Comparison of ENCODE assay signal across 8 cellular contexts in the genomic region with DNA sequence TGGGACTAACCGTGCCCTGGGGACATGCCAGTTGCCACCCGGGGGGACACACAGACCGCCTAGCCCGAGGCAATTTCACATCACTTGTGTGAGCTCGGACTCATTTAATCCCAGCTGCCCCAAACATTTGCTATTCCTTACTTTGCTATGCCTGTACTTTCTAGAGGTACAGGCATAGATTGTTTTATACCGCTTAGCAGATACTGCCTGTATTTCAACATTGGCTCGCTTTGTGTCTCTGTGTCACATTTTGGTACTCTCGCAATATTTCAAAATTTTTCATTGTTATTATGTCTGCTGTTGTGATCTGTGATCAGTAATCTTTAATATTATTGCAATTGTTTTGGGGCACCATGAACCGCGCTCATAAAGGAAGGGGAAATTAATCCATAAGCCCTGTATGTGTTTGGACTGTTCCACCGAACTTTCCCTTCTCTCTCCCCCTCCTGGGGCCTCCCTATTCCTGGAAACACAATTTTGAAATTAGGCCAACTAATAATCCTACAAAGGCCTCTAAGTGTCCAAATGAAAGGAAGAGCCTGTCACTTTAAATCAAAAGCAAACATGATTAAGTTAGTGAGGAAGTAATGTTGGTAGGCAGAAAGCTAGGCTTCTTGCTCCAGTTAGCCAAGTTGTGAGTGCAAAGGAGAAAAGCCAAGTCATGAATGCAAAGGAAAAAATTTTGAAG. TPM values are rescaled to one million over a fixed set of nuclear protein-coding genes. Genes with fewer than 3 reads are reported as not detected.
DNase-seq lines count a peak whose midpoint lies in the region; ATAC-seq and TF ChIP-seq lines count a peak whose summit lies in the region.

No MANE protein-coding gene starts in this region.

- WGBS in spleen, 5 donors, result 8 to 14% (median 10%) methylated on average over 11 of the region's 11 CpGs

- POLR2A ChIA-PET in A673 (lab: Charles Lee; ENCODE audit: low non-redundant PET), result no interaction called here

- H3K27ac Mint-ChIP-seq in activated T-helper 2 cell treated with anti-CD3 and anti-CD28 coated beads, Interferon-gamma antibody, Interleukin-2, Interleukin-4, amounts not matched to agents 10 μg/mL and 5 μg/mL and 100 μg/mL, durations not matched to agents 14 hours and 24 hours and 36 hours, result peak overlapping the region; percentile 56

- TF ChIP-seq POLR2A in spleen (IDR thresholded peaks at IDR 0.05), result no peak

- peaks cover 17% of the 10 kb centered on the region for H3K4me1 ChIP-seq in A673 (ENCODE audit: insufficient read depth, low read length, poor library complexity, severe bottlenecking)
- H3K4me1 ChIP-seq in iPS-15b (ENCODE audit: control insufficient read depth, insufficient read depth, low read length), result peaks cover 8% of the 10 kb centered on the region
- peaks cover 12 to 42% (median 22%) of the 10 kb centered on the region in 6 donors for H3K4me1 ChIP-seq in spleen

- H3K36me3 ChIP-seq in A673 (ENCODE audit: insufficient read depth, low read length, poor library complexity, severe bottlenecking) (no peaks in the 10 kb centered on the region), iPS-15b (ENCODE audit: control insufficient read depth, insufficient read depth, low read length) (no peaks in the 10 kb centered on the region), spleen (peaks cover 0 to 8% (median 0%) of the 10 kb centered on the region in 6 donors)

- DNase-seq in A673 (ENCODE audit: low spot score) (peak; percentile 61), spleen (no peak), HuH-7.5 (ENCODE audit: low spot score) (no peak), midbrain (lab: John Stamatoyannopoulos, UW) (no peak)
- DNase-seq in activated T-helper 2 cell treated with anti-CD3 and anti-CD28 coated beads, Interferon-gamma antibody, Interleukin-2, Interleukin-4, amounts not matched to agents 10 μg/mL and 5 μg/mL and 100 μg/mL, durations not matched to agents 14 hours and 24 hours and 36 hours (ENCODE audit: low spot score), result no peak
- DNase-seq in stimulated activated CD4-positive, alpha-beta T cell treated with anti-CD3 and anti-CD28 coated beads, Interleukin-4, amount 100 ng/mL, for 4 hours, result no peak

- no peaks in the 10 kb centered on the region for H3K9me3 ChIP-seq in A673 (ENCODE audit: low read depth, low read length, poor library complexity, severe bottlenecking)
- H3K9me3 ChIP-seq in iPS-15b (ENCODE audit: control insufficient read depth, insufficient read depth, low read length), result no peaks in the 10 kb centered on the region
- H3K9me3 ChIP-seq in spleen, result no peaks in the 10 kb centered on the region

- peak; percentile 2 for ATAC-seq in HG03159 (IDR thresholded peaks at IDR 0.05; ENCODE audit: unreplicated experiment)

- peak overlapping the region; percentile 90 for H3K27ac ChIP-seq in A673 (ENCODE audit: low read depth, low read length, poor library complexity, severe bottlenecking)
- H3K27ac ChIP-seq in spleen, result peak overlapping the region; percentile 74 to 91 (median 87)

- H3K36me3 Mint-ChIP-seq in activated T-helper 2 cell treated with anti-CD3 and anti-CD28 coated beads, Interferon-gamma antibody, Interleukin-2, Interleukin-4, amounts not matched to agents 10 μg/mL and 5 μg/mL and 100 μg/mL, durations not matched to agents 14 hours and 24 hours and 36 hours (ENCODE audit: low read depth), result peaks cover 16% of the 10 kb centered on the region

- intact Hi-C loops in A673 (cut with micrococcal nuclease; ENCODE audit: unreplicated experiment) (loop anchor here (2.0 to 10.0 kb wide), 3 partner anchors 101 to 271 kb away; partner anchors contain the start of gene GAR1), spleen (cut with DNase I; ENCODE audit: low total_unique reads) (loop anchor here (10.0 kb wide), 2 partner anchors 121 to 139 kb away; partner anchors contain the start of genes MCUB and RRH)
- intact Hi-C loops in activated T-helper 2 cell treated with anti-CD3 and anti-CD28 coated beads, Interferon-gamma antibody, Interleukin-2, Interleukin-4, amounts not matched to agents 10 μg/mL and 5 μg/mL and 100 μg/mL, durations not matched to agents 14 hours and 24 hours and 36 hours (cut with micrococcal nuclease), result loop anchor here (1.0 to 5.0 kb wide), 4 partner anchors 26 to 273 kb away; partner anchors contain the start of genes GAR1, MCUB and PLA2G12A

- H3K27me3 Mint-ChIP-seq in activated T-helper 2 cell treated with anti-CD3 and anti-CD28 coated beads, Interferon-gamma antibody, Interleukin-2, Interleukin-4, amounts not matched to agents 10 μg/mL and 5 μg/mL and 100 μg/mL, durations not matched to agents 14 hours and 24 hours and 36 hours (ENCODE audit: low read depth), result no peaks in the 10 kb centered on the region

- peaks cover 29% of the 10 kb centered on the region for H3K4me1 Mint-ChIP-seq in activated T-helper 2 cell treated with anti-CD3 and anti-CD28 coated beads, Interferon-gamma antibody, Interleukin-2, Interleukin-4, amounts not matched to agents 10 μg/mL and 5 μg/mL and 100 μg/mL, durations not matched to agents 14 hours and 24 hours and 36 hours (ENCODE audit: low read depth)

- no peaks in the 10 kb centered on the region for H3K9me3 Mint-ChIP-seq in activated T-helper 2 cell treated with anti-CD3 and anti-CD28 coated beads, Interferon-gamma antibody, Interleukin-2, Interleukin-4, amounts not matched to agents 10 μg/mL and 5 μg/mL and 100 μg/mL, durations not matched to agents 14 hours and 24 hours and 36 hours

- no TSS peak for BruUV-seq in A673 (replicated peaks; lab: Mats Ljungman, UMichigan)

- no peak for TF ChIP-seq CTCF in A673 (conservative IDR thresholded peaks at IDR 0.05; ENCODE audit: low read depth, low read length)
- TF ChIP-seq CTCF in spleen (IDR thresholded peaks at IDR 0.05 in 8 of 11, conservative IDR thresholded peaks at IDR 0.05 in 3 of 11), result no peak

- CTCF ChIA-PET in A673 (lab: Charles Lee), result interaction anchor here (0.8 kb wide), 1 partner anchor 100 kb away, joined by 3 read pairs; no protein-coding TSS in a partner anchor

- H3K27me3 ChIP-seq in A673 (replicated peaks; ENCODE audit: insufficient read depth, low read depth, low read length, poor library complexity) (no peaks in the 10 kb centered on the region), iPS-15b (ENCODE audit: control insufficient read depth, insufficient read depth, low read length) (no peaks in the 10 kb centered on the region), spleen (replicated peaks in 1 of 7) (no peaks in the 10 kb centered on the region)

- H3K9ac ChIP-seq in iPS-15b (ENCODE audit: low read depth, low read length), result peak overlapping the region; percentile 14

- H3K4me3 Mint-ChIP-seq in activated T-helper 2 cell treated with anti-CD3 and anti-CD28 coated beads, Interferon-gamma antibody, Interleukin-2, Interleukin-4, amounts not matched to agents 10 μg/mL and 5 μg/mL and 100 μg/mL, durations not matched to agents 14 hours and 24 hours and 36 hours (ENCODE audit: low read depth), result peak overlapping the region; percentile 85

- H3K4me3 ChIP-seq in A673 (ENCODE audit: low read depth, low read length, poor library complexity, severe bottlenecking) (peak overlapping the region; percentile 91), iPS-15b (ENCODE audit: low read depth, low read length) (peak overlapping the region; percentile 50), spleen (peak overlapping the region; percentile 53 to 90 (median 78))

RNA-seq across cellular contexts. Expression of gene CASP6, which starts 0.6 kb away (rescaled TPM):
- total RNA-seq in A673 (2021) (30.5 and 33.0 TPM in 2 replicates), spleen (10 to 100 TPM; 11.5 to 34.5 (median 15.4) TPM)
- 26.7 and 31.8 TPM in 2 replicates for total RNA-seq in activated T-helper 2 cell treated with anti-CD3 and anti-CD28 coated beads, Interferon-gamma antibody, Interleukin-2, Interleukin-4, amounts not matched to agents 10 μg/mL and 5 μg/mL and 100 μg/mL, durations not matched to agents 14 hours and 24 hours and 36 hours
- polyA plus RNA-seq in spleen, result 10 to 100 TPM in 2 of 3 donors, 1 to 10 TPM in 1; 7.7 to 15.3 (median 10.1) TPM

RNA-seq across cellular contexts. Expression of gene PLA2G12A, which starts 26.1 kb away (rescaled TPM):
- total RNA-seq in A673 (2021) (34.5 and 36.9 TPM in 2 replicates), spleen (10 to 100 TPM; 13.5 to 21.4 (median 17.1) TPM)
- total RNA-seq in activated T-helper 2 cell treated with anti-CD3 and anti-CD28 coated beads, Interferon-gamma antibody, Interleukin-2, Interleukin-4, amounts not matched to agents 10 μg/mL and 5 μg/mL and 100 μg/mL, durations not matched to agents 14 hours and 24 hours and 36 hours, result 7.9 and 10.4 TPM in 2 replicates
- 1 to 10 TPM; 2.6 to 4.1 (median 3.3) TPM for polyA plus RNA-seq in spleen
